ENCODE assay signal across 20 cellular contexts in the genomic region with DNA sequence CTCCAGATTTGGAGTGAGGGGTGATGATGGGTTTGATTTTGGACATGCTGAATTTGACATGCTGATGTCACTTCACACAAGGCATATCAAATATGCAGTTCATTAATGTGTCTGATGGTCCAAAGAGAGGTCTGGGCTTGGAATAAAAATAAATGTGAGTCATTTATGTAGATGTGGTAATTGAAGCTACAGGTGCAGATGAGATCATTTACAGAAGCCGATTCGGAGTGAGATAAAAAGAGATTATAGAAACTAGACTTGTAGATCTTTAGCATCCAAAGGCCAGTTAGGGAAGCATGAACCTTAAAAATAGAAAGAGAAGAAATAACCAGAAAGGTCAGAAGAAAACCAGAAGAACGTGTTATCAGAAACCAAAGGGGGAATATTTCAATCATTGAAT.
DNase-seq lines count a peak whose midpoint lies in the region; ATAC-seq and TF ChIP-seq lines count a peak whose summit lies in the region.
"Had no signal": no experiment of that assay in that cellular context is flagged by ENCODE, and none has a peak within 500 bp of the region (broad histone marks: within the 10 kb centered on the region; RNA-seq: fewer than 3 reads in every experiment).

No MANE protein-coding gene starts in this region.

- H4K91ac ChIP-seq in trophoblast cell (ENCODE audit: low read depth, low read length): no peak overlapping the region

- H2BK5ac ChIP-seq in trophoblast cell (ENCODE audit: low read depth, low read length, poor library complexity): no peak overlapping the region

- no peak overlapping the region for H2BK12ac ChIP-seq in trophoblast cell (ENCODE audit: low read length)

- peaks cover 11% of the 10 kb centered on the region for H3K4me1 Mint-ChIP-seq in WTC11
- H3K4me1 Mint-ChIP-seq: B cell; CD4-positive, CD25-positive, alpha-beta regulatory T cell had no signal

- H3K27ac Mint-ChIP-seq in WTC11: peak overlapping the region; percentile 12; the same call in 1 of the 2 replicates
- H3K27ac Mint-ChIP-seq: B cell; CD8-positive, alpha-beta T cell; HFFc6 had no signal

- TF ChIP-seq CTCF in HEK293 (tag by site-specific recombination; IDR thresholded peaks at IDR 0.05) (no peak), MM.1S (IDR thresholded peaks at IDR 0.05; ENCODE audit: low read length) (no peak), WTC11 (IDR thresholded peaks at IDR 0.05) (no peak), Peyer's patch (IDR thresholded peaks at IDR 0.05) (no peak), left ventricle myocardium inferior (IDR thresholded peaks at IDR 0.05; ENCODE audit: borderline replicate concordance) (no peak)

- H3K23ac ChIP-seq in trophoblast cell (ENCODE audit: low read length): no peak overlapping the region

- H3K4me3 ChIP-seq in HEK293 (ENCODE audit: low read depth, low read length) (no peak overlapping the region), MM.1S (ENCODE audit: low read length) (no peak overlapping the region), trophoblast cell (ENCODE audit: low read depth, low read length) (no peak overlapping the region), Peyer's patch (no peak overlapping the region), left ventricle myocardium inferior (no peak overlapping the region)
- H3K4me3 ChIP-seq: BLaER1, GM23248 had no signal

- H3K9me2 ChIP-seq in MM.1S (replicated peaks; ENCODE audit: insufficient read depth, low read length): no peaks in the 10 kb centered on the region

- H3K4me3 Mint-ChIP-seq in WTC11: no peak overlapping the region
- H3K4me3 Mint-ChIP-seq: B cell; CD4-positive, CD25-positive, alpha-beta regulatory T cell; CD8-positive, alpha-beta T cell; HFFc6 had no signal

- H3K4me2 ChIP-seq in MM.1S (ENCODE audit: low read depth, low read length) (peak overlapping the region; percentile 8; the same call in 1 of the 2 replicates), trophoblast cell (ENCODE audit: low read length) (no peak overlapping the region)
- H3K4me2 ChIP-seq: BLaER1 had no signal

- TF ChIP-seq POLR2A in Peyer's patch (IDR thresholded peaks at IDR 0.05): no peak

- H3K9me3 Mint-ChIP-seq in WTC11: peaks cover 12% of the 10 kb centered on the region

- H3K9me3 ChIP-seq in HEK293 (ENCODE audit: control insufficient read depth, insufficient read depth, low read depth, low read length) (no peaks in the 10 kb centered on the region), MM.1S (replicated peaks; ENCODE audit: insufficient read depth, low read length) (no peaks in the 10 kb centered on the region), trophoblast cell (ENCODE audit: insufficient read depth, low read depth, low read length) (no peaks in the 10 kb centered on the region), Peyer's patch (no peaks in the 10 kb centered on the region), left ventricle myocardium inferior (replicated peaks) (no peaks in the 10 kb centered on the region)
- H3K9me3 ChIP-seq: BLaER1, Caco-2 had no signal

- H2BK120ac ChIP-seq in trophoblast cell (ENCODE audit: insufficient read depth, low read length, poor library complexity): no peak overlapping the region

- H3K27me3 ChIP-seq in MM.1S (replicated peaks; ENCODE audit: insufficient read depth, low read length) (no peaks in the 10 kb centered on the region), trophoblast cell (ENCODE audit: insufficient read depth, low read length) (no peaks in the 10 kb centered on the region), Peyer's patch (no peaks in the 10 kb centered on the region), left ventricle myocardium inferior (ENCODE audit: low read depth) (no peaks in the 10 kb centered on the region)
- H3K27me3 ChIP-seq: BLaER1 had no signal

- CTCF ChIA-PET in HEK293 (lab: Yijun Ruan, JAX) (no interaction called here), WTC11 (lab: Charles Lee) (no interaction called here)

- H3K18ac ChIP-seq in trophoblast cell (ENCODE audit: low read length): no peak overlapping the region

- H3K27ac ChIP-seq in HEK293 (ENCODE audit: extremely low read depth, low read depth, low read length) (no peak overlapping the region), MM.1S (ENCODE audit: low read length) (peak overlapping the region; percentile 74), trophoblast cell (ENCODE audit: low read depth, low read length) (no peak overlapping the region), Peyer's patch (no peak overlapping the region), left ventricle myocardium inferior (replicated peaks) (no peak overlapping the region)
- H3K27ac ChIP-seq: BLaER1, C4-2B, GM23248 had no signal

- H4K12ac ChIP-seq in trophoblast cell (ENCODE audit: low read depth, low read length): no peak overlapping the region

- no peaks in the 10 kb centered on the region for H3K79me1 ChIP-seq in trophoblast cell (ENCODE audit: low read length)

- H3K4ac ChIP-seq in trophoblast cell (ENCODE audit: low read depth, low read length): no peak overlapping the region

- peaks cover 3% of the 10 kb centered on the region; the same call in 1 of the 2 replicates for H3F3A ChIP-seq in MM.1S (ENCODE audit: insufficient read depth, low read length)

- POLR2A ChIA-PET in HEK293 (lab: Yijun Ruan, JAX) (no interaction called here), WTC11 (lab: Charles Lee) (no interaction called here)

- no peak overlapping the region for H3K14ac ChIP-seq in trophoblast cell (ENCODE audit: low read length)

- ATAC-seq in WTC11: no peak
- ATAC-seq in HG02981 (IDR thresholded peaks at IDR 0.05; ENCODE audit: unreplicated experiment): no peak
- ATAC-seq: CD8-positive, alpha-beta T cell had no signal

- no peaks in the 10 kb centered on the region for H3K4me1 ChIP-seq in HEK293 (ENCODE audit: control insufficient read depth, insufficient read depth, low read length)
- peaks cover 23% of the 10 kb centered on the region for H3K4me1 ChIP-seq in MM.1S (ENCODE audit: low read length)
- H3K4me1 ChIP-seq in trophoblast cell (ENCODE audit: control insufficient read depth in 1 of 2, insufficient read depth in 2 of 2, low read length in 2 of 2): no peaks in the 10 kb centered on the region
- no peaks in the 10 kb centered on the region for H3K4me1 ChIP-seq in Peyer's patch
- H3K4me1 ChIP-seq in left ventricle myocardium inferior: no peaks in the 10 kb centered on the region
- H3K4me1 ChIP-seq: BLaER1, Caco-2 had no signal

- DNase-seq in MM.1S (peak; percentile 55), WTC11 (ENCODE audit: low spot score) (no peak), trophoblast cell (no peak), Peyer's patch (no peak), left ventricle myocardium inferior (no peak), NCI-H2081 treated with DMSO at 0.1 percent for 48 hours (lab: John Stamatoyannopoulos, UW) (no peak)
- DNase-seq: Caco-2; CD4-positive, CD25-positive, alpha-beta regulatory T cell; CD8-positive, alpha-beta T cell; DMS153; DND-41; GM23248; H7; HCEC 1CT had no signal

- no peaks in the 10 kb centered on the region for H3K27me3 Mint-ChIP-seq in WTC11 (ENCODE audit: low read depth)
- H3K27me3 Mint-ChIP-seq: B cell; CD4-positive, CD25-positive, alpha-beta regulatory T cell had no signal

- H3K9ac ChIP-seq in MM.1S (ENCODE audit: low read length): no peak overlapping the region
- H3K9ac ChIP-seq in trophoblast cell (ENCODE audit: low read length): peak overlapping the region; percentile 53
- H3K9ac ChIP-seq: BLaER1, GM23248 had no signal

- H2AFZ ChIP-seq in MM.1S (ENCODE audit: low read length) (0 out of 2 replicates have a peak overlapping the region, but pooled peaks have one; percentile 5), trophoblast cell (ENCODE audit: insufficient read depth, low read length, poor library complexity) (no peak overlapping the region)
- H2AFZ ChIP-seq: GM23248 had no signal

- intact Hi-C loops in left ventricle myocardium inferior (cut with micrococcal nuclease): no loop called here

- H3K79me2 ChIP-seq in MM.1S (ENCODE audit: low read length): no peaks in the 10 kb centered on the region
- H3K79me2 ChIP-seq in trophoblast cell (ENCODE audit: control insufficient read depth, insufficient read depth, low read length, poor library complexity): no peaks in the 10 kb centered on the region

- no peak overlapping the region for H2AK5ac ChIP-seq in trophoblast cell (ENCODE audit: low read length)

- peaks cover 4% of the 10 kb centered on the region for H3K36me3 Mint-ChIP-seq in WTC11
- H3K36me3 Mint-ChIP-seq: CD4-positive, CD25-positive, alpha-beta regulatory T cell; CD8-positive, alpha-beta T cell had no signal

- no peak overlapping the region for H4K8ac ChIP-seq in trophoblast cell (ENCODE audit: low read depth, low read length)

- no CpG with 5 or more reads among the region's 3 CpGs for WGBS in trophoblast cell (ENCODE audit: extremely low coverage, insufficient coverage, insufficient read length)

- H4K20me1 ChIP-seq in MM.1S (ENCODE audit: insufficient read depth, low read length): no peaks in the 10 kb centered on the region
- H4K20me1 ChIP-seq: BLaER1 had no signal

- H3K36me3 ChIP-seq in HEK293 (ENCODE audit: control insufficient read depth in 2 of 2, insufficient read depth in 1 of 2, low read length in 2 of 2): no peaks in the 10 kb centered on the region
- H3K36me3 ChIP-seq in MM.1S (replicated peaks; ENCODE audit: insufficient read depth, low read length): no peaks in the 10 kb centered on the region
- H3K36me3 ChIP-seq in trophoblast cell (ENCODE audit: control insufficient read depth in 1 of 2, insufficient read depth in 2 of 2, low read length in 2 of 2): no peaks in the 10 kb centered on the region
- H3K36me3 ChIP-seq in Peyer's patch: no peaks in the 10 kb centered on the region
- H3K36me3 ChIP-seq in left ventricle myocardium inferior: no peaks in the 10 kb centered on the region
- H3K36me3 ChIP-seq: BLaER1 had no signal

TF ChIP-seq in HEK293, 187 proteins besides CTCF, POLR2A, EP300 and RAD21:
- TF ChIP-seq TCF7L2 (IDR thresholded peaks at IDR 0.05; ENCODE audit: borderline replicate concordance, low read depth, low read length): no peak
- peak; percentile 89 for TF ChIP-seq SCRT2 (tag by site-specific recombination; IDR thresholded peaks at IDR 0.05)

TF ChIP-seq in WTC11, 78 proteins besides CTCF, POLR2A, EP300 and RAD21 (continues in another document):
- TF ChIP-seq TP53 (CRISPR knock-in tag; IDR thresholded peaks at IDR 0.05) (no peak), ZBTB21 (CRISPR knock-in tag; IDR thresholded peaks at IDR 0.05; ENCODE audit: borderline replicate concordance) (no peak), CBFB (CRISPR knock-in tag; IDR thresholded peaks at IDR 0.05; ENCODE audit: low read depth) (no peak)
- TF ChIP-seq, protein P1, sequence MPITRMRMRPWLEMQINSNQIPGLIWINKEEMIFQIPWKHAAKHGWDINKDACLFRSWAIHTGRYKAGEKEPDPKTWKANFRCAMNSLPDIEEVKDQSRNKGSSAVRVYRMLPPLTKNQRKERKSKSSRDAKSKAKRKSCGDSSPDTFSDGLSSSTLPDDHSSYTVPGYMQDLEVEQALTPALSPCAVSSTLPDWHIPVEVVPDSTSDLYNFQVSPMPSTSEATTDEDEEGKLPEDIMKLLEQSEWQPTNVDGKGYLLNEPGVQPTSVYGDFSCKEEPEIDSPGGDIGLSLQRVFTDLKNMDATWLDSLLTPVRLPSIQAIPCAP (CRISPR knock-in tag; IDR thresholded peaks at IDR 0.05): no peak
